In the genomic region with DNA sequence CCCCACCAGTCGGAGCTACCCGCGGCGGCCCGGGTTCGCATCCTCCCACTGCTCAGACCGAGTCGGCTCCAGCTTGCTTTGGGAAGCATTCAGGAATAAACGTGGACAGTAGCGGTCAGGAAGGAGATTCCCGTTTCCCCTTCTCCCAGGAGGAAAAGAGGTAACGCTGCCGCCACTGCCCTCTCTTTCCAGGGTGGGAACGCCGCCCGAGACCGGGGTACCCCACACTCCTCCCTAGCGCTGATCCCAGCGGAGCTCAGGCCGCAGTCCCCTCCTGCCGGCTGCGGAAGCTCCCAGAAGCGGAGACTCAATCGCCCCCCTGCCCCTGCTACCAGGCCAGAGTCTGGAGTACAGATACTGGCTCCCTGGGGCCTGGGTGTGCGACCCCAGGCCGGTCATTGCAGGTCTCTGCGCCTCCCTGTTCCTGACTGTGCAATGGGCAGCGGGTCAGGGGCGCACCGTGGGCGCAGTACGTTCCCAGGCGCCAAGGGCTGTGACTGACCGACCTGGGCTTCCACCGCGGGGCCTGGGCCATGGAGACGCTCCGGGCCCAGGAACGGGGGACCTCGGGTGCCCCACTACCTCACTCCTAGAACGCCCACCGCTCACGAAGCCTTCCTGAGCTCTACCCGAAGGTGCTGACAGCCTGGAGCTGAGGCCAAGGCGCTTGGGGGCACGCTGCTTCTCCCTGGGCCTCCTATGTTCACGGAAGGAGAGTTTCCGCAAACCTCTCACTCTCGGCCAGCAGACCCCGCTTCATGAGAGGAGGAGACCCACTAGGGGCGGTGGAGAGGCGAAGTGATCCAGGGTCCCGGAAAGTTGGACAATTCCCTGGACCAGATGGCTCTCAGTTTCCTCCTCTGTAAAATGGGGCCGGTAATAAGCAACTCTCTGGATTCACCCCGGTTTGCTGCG, we compare ENCODE assay signal across 22 cellular contexts.
DNase-seq lines count a peak whose midpoint lies in the region; ATAC-seq lines count a peak whose summit lies in the region.
"Had no signal": no experiment of that assay in that cellular context is flagged by ENCODE, and none has a peak within 500 bp of the region (broad histone marks: within the 10 kb centered on the region; RNA-seq: fewer than 3 reads in every experiment).

No MANE protein-coding gene starts in this region.

- no peaks in the 10 kb centered on the region for H3K9me3 Mint-ChIP-seq in stimulated activated naive CD8-positive, alpha-beta T cell treated with anti-CD3 and anti-CD28 coated beads, Interleukin-15, amount 100 ng/mL, for 72 hours

- no peak overlapping the region for H3K27ac Mint-ChIP-seq in stimulated activated naive CD8-positive, alpha-beta T cell treated with anti-CD3 and anti-CD28 coated beads, Interleukin-15, amount 100 ng/mL, for 72 hours
- H3K27ac Mint-ChIP-seq: activated CD4-positive, alpha-beta memory T cell treated with anti-CD3 and anti-CD28 coated beads for 36 hours had no signal

- ATAC-seq in stimulated activated naive CD8-positive, alpha-beta T cell treated with anti-CD3 and anti-CD28 coated beads, Interleukin-15, amount 100 ng/mL, for 72 hours = peak; percentile 29
- ATAC-seq in stimulated activated naive CD8-positive, alpha-beta T cell treated with anti-CD3 and anti-CD28 coated beads, Interleukin-15, Interleukin-2, amounts not matched to agents 100 U/mL and 50 U/mL, for 24 hours = no peak
- ATAC-seq in GM19397 (IDR thresholded peaks at IDR 0.05; ENCODE audit: unreplicated experiment) (no peak), HG02571 (IDR thresholded peaks at IDR 0.05; ENCODE audit: unreplicated experiment) (no peak), HG03342 (IDR thresholded peaks at IDR 0.05; ENCODE audit: unreplicated experiment) (no peak)
- ATAC-seq: right cardiac atrium had no signal

- no peak overlapping the region for H3K4me3 Mint-ChIP-seq in stimulated activated naive CD8-positive, alpha-beta T cell treated with anti-CD3 and anti-CD28 coated beads, Interleukin-15, amount 100 ng/mL, for 72 hours
- H3K4me3 Mint-ChIP-seq: activated CD4-positive, alpha-beta memory T cell treated with anti-CD3 and anti-CD28 coated beads for 36 hours had no signal

- H3K4me1 Mint-ChIP-seq in stimulated activated naive CD8-positive, alpha-beta T cell treated with anti-CD3 and anti-CD28 coated beads, Interleukin-15, amount 100 ng/mL, for 72 hours = peaks cover 41% of the 10 kb centered on the region

- DNase-seq in stimulated activated naive CD8-positive, alpha-beta T cell treated with anti-CD3 and anti-CD28 coated beads, Interleukin-15, amount 100 ng/mL, for 72 hours = no peak
- DNase-seq in stimulated activated naive CD8-positive, alpha-beta T cell treated with anti-CD3 and anti-CD28 coated beads, Interleukin-15, Interleukin-2, amounts not matched to agents 100 U/mL and 50 U/mL, for 24 hours = no peak
- DNase-seq in ecto neural progenitor cell (ENCODE audit: low spot score) = peak; percentile 55
- DNase-seq in iPS-NIHi11 (ENCODE audit: low spot score) = peak; percentile 37
- DNase-seq in NCI-H1092 treated with DMSO at 0.1 percent for 48 hours (lab: John Stamatoyannopoulos, UW) = no peak
- DNase-seq: ACHN; activated CD4-positive, alpha-beta memory T cell treated with anti-CD3 and anti-CD28 coated beads for 36 hours; activated CD4-positive, CD25-positive, alpha-beta regulatory T cell; amniotic stem cell; Calu3; dermis blood vessel endothelial cell; heart right ventricle; KG1; kidney glomerular epithelial cell; mammary epithelial cell; NCI-H2171 treated with DMSO at 0.1 percent for 48 hours; NCI-H526; occipital lobe; right cardiac atrium had no signal

- H3K27me3 Mint-ChIP-seq in stimulated activated naive CD8-positive, alpha-beta T cell treated with anti-CD3 and anti-CD28 coated beads, Interleukin-15, amount 100 ng/mL, for 72 hours = peaks cover 88% of the 10 kb centered on the region

Comparison
In these comparisons a context has a peak if more than half of its experiments do, and no peak if none do; other contexts are left out.
1. DNase-seq: peak in ecto neural progenitor cell (single experiment) and iPS-NIHi11 (single experiment); none in stimulated activated naive CD8-positive, alpha-beta T cell treated with anti-CD3 and anti-CD28 coated beads, Interleukin-15, amount 100 ng/mL, for 72 hours (0 of 2), stimulated activated naive CD8-positive, alpha-beta T cell treated with anti-CD3 and anti-CD28 coated beads, Interleukin-15, Interleukin-2, amounts not matched to agents 100 U/mL and 50 U/mL, for 24 hours (single experiment) and NCI-H1092 treated with DMSO at 0.1 percent for 48 hours (single experiment).